ENCODE assay signal across 20 cellular contexts in the genomic region with DNA sequence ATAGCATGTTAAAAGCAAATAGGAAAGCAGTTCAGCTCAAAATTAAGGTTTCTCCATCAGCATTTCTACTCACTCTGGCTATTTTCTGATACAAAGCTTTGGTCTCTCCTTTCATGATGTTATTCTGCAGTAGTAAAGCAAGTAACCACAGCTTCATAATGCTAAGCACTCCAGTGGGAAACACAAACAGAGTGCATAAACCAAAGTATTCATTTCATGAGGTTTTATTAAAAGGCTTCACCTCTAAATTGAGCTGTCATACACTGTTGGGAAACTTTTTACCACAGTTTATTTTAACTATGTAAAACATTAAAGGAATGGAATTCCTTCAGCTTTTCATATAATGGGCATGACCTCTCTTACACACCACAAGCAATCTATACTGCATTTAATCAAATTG.
DNase-seq lines count a peak whose midpoint lies in the region; ATAC-seq and TF ChIP-seq lines count a peak whose summit lies in the region.
"Had no signal": no experiment of that assay in that cellular context is flagged by ENCODE, and none has a peak within 500 bp of the region (broad histone marks: within the 10 kb centered on the region; RNA-seq: fewer than 3 reads in every experiment).

No MANE protein-coding gene starts in this region.

- no peaks in the 10 kb centered on the region for H3F3A ChIP-seq in neural progenitor cell (ENCODE audit: low read depth)

- TF ChIP-seq CTCF in AG10803 (conservative IDR thresholded peaks at IDR 0.05; ENCODE audit: low read length) (no peak), astrocyte of the spinal cord (IDR thresholded peaks at IDR 0.05; ENCODE audit: low read depth, low read length) (no peak), neural progenitor cell (IDR thresholded peaks at IDR 0.05) (no peak)

- no peaks in the 10 kb centered on the region for H3K36me3 ChIP-seq in neural progenitor cell
- H3K36me3 ChIP-seq: MG63 had no signal

- DNase-seq in AG10803 (ENCODE audit: low read depth): peak; percentile 18
- peak; percentile 3 for DNase-seq in LHCN-M2 (ENCODE audit: low read depth)
- DNase-seq in astrocyte of the spinal cord (ENCODE audit: low read depth, low spot score): peak; percentile 30
- DNase-seq in neural progenitor cell (ENCODE audit: low spot score): no peak
- DNase-seq in activated naive CD4-positive, alpha-beta T cell treated with anti-CD3 and anti-CD28 coated beads, Interleukin-2, amount 10 ng/mL, durations not matched to agents 7 days and 5 days: no peak
- no peak for DNase-seq in NCI-H524 (lab: John Stamatoyannopoulos, UW)
- DNase-seq in NCI-H2196 treated with DMSO at 0.1 percent for 48 hours (lab: John Stamatoyannopoulos, UW; ENCODE audit: unreplicated experiment): no peak
- DNase-seq: CD8-positive, alpha-beta memory T cell; DMS53; GDM1; Kasumi-1; MG63; NCI-H1048; NCI-H1417 treated with DMSO at 0.1 percent for 48 hours; NCI-H187; NCI-H2171; NCI-H526 had no signal

- no peak for ATAC-seq in HG02571 (IDR thresholded peaks at IDR 0.05; ENCODE audit: unreplicated experiment)
- ATAC-seq: Right ventricle myocardium inferior had no signal

- H3K36me3 Mint-ChIP-seq in neural progenitor cell: no peaks in the 10 kb centered on the region
- H3K36me3 Mint-ChIP-seq in activated naive CD4-positive, alpha-beta T cell treated with anti-CD3 and anti-CD28 coated beads, Interleukin-2, amount 10 ng/mL, durations not matched to agents 7 days and 5 days: no peaks in the 10 kb centered on the region

- H3K9ac ChIP-seq in neural progenitor cell: no peak overlapping the region

- no peaks in the 10 kb centered on the region for H3K27me3 ChIP-seq in neural progenitor cell

- in situ Hi-C loops in astrocyte of the spinal cord (cut with HindIII; ENCODE audit: low sequenced_read_pairs): no loop called here

- H3K4me2 ChIP-seq in neural progenitor cell: no peak overlapping the region

- H3K27ac ChIP-seq in neural progenitor cell: no peak overlapping the region
- H3K27ac ChIP-seq: C4-2B had no signal

- peaks cover 25% of the 10 kb centered on the region for H3K4me1 ChIP-seq in neural progenitor cell

- H3K4me1 Mint-ChIP-seq in neural progenitor cell: peaks cover 15% of the 10 kb centered on the region
- H3K4me1 Mint-ChIP-seq in activated naive CD4-positive, alpha-beta T cell treated with anti-CD3 and anti-CD28 coated beads, Interleukin-2, amount 10 ng/mL, durations not matched to agents 7 days and 5 days: no peaks in the 10 kb centered on the region
- H3K4me1 Mint-ChIP-seq: CD8-positive, alpha-beta memory T cell had no signal

- no peaks in the 10 kb centered on the region for H3K9me3 ChIP-seq in neural progenitor cell (ENCODE audit: low read depth)
- H3K9me3 ChIP-seq: MG63 had no signal

- peak overlapping the region; percentile 52 for H2AFZ ChIP-seq in neural progenitor cell (replicated peaks)

- peaks cover 2% of the 10 kb centered on the region for H3K27me3 Mint-ChIP-seq in neural progenitor cell (ENCODE audit: insufficient read depth, low read depth)
- no peaks in the 10 kb centered on the region for H3K27me3 Mint-ChIP-seq in activated naive CD4-positive, alpha-beta T cell treated with anti-CD3 and anti-CD28 coated beads, Interleukin-2, amount 10 ng/mL, durations not matched to agents 7 days and 5 days
- H3K27me3 Mint-ChIP-seq: CD8-positive, alpha-beta memory T cell had no signal

- H3K79me2 ChIP-seq in neural progenitor cell (ENCODE audit: low read depth): no peaks in the 10 kb centered on the region

- CTCF ChIA-PET in activated naive CD4-positive, alpha-beta T cell treated with anti-CD3 and anti-CD28 coated beads, Interleukin-2, amount 10 ng/mL, durations not matched to agents 7 days and 5 days (lab: Charles Lee): no interaction called here

- no peak overlapping the region for H3K4me3 Mint-ChIP-seq in neural progenitor cell
- no peak overlapping the region for H3K4me3 Mint-ChIP-seq in activated naive CD4-positive, alpha-beta T cell treated with anti-CD3 and anti-CD28 coated beads, Interleukin-2, amount 10 ng/mL, durations not matched to agents 7 days and 5 days
- H3K4me3 Mint-ChIP-seq: CD8-positive, alpha-beta memory T cell had no signal

- H3K4me3 ChIP-seq in AG10803 (ENCODE audit: low read length) (no peak overlapping the region), astrocyte of the spinal cord (ENCODE audit: low read depth, low read length) (no peak overlapping the region), neural progenitor cell (no peak overlapping the region)
- H3K4me3 ChIP-seq: MG63 had no signal

- H3K27ac Mint-ChIP-seq in neural progenitor cell: no peak overlapping the region
- no peak overlapping the region for H3K27ac Mint-ChIP-seq in activated naive CD4-positive, alpha-beta T cell treated with anti-CD3 and anti-CD28 coated beads, Interleukin-2, amount 10 ng/mL, durations not matched to agents 7 days and 5 days
- H3K27ac Mint-ChIP-seq: CD8-positive, alpha-beta memory T cell had no signal

- H4K20me1 ChIP-seq in neural progenitor cell (ENCODE audit: low read depth): no peaks in the 10 kb centered on the region

- H3K9me3 Mint-ChIP-seq in neural progenitor cell: no peaks in the 10 kb centered on the region
- H3K9me3 Mint-ChIP-seq in activated naive CD4-positive, alpha-beta T cell treated with anti-CD3 and anti-CD28 coated beads, Interleukin-2, amount 10 ng/mL, durations not matched to agents 7 days and 5 days: peaks cover 1% of the 10 kb centered on the region

Comparison
In these comparisons a context has a peak if more than half of its experiments do, and no peak if none do; other contexts are left out.
1. DNase-seq: peak in AG10803 (single experiment), LHCN-M2 (single experiment) and astrocyte of the spinal cord (single experiment); none in neural progenitor cell (single experiment), activated naive CD4-positive, alpha-beta T cell treated with anti-CD3 and anti-CD28 coated beads, Interleukin-2, amount 10 ng/mL, durations not matched to agents 7 days and 5 days (single experiment), NCI-H524 (0 of 2) and NCI-H2196 treated with DMSO at 0.1 percent for 48 hours (single experiment).